28 cellular contexts compared by ENCODE assay signal in the genomic region with DNA sequence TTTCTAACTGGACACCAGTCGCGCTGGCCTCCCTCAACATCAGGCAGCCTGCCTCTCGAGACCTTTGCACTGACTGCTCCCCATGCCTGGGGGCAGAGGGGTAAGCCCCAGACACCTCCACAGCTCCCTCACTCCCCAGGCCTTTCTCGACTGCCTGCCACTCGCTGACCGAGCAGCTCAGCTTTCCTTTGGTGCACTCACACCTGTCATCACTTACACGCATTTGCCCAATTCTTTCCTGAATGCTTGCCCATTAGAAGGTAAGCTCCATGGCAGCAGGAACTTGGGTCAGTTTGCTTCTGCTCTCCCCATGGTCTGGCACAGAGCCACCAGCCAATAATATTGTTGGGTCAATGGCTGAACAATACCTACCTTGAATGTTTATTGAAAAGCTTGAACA. TPM values are rescaled to one million over a fixed set of nuclear protein-coding genes. Genes with fewer than 3 reads are reported as not detected.
DNase-seq lines count a peak whose midpoint lies in the region; ATAC-seq and TF ChIP-seq lines count a peak whose summit lies in the region.
"Had no signal": no experiment of that assay in that cellular context is flagged by ENCODE, and none has a peak within 500 bp of the region (broad histone marks: within the 10 kb centered on the region; RNA-seq: fewer than 3 reads in every experiment).

No MANE protein-coding gene starts in this region.

- intact Hi-C loops in breast epithelium (cut with DNase I; ENCODE audit: low total_unique reads) (no loop called here), mammary epithelial cell (cut with micrococcal nuclease) (no loop called here), left cardiac atrium (cut with DNase I) (no loop called here), vagina (cut with DNase I) (no loop called here), PC-3 (cut with micrococcal nuclease) (no loop called here)

- H3K4me3 ChIP-seq in breast epithelium (no peak overlapping the region), mammary epithelial cell (replicated peaks in 1 of 3; ENCODE audit: insufficient read depth in 1 of 3, low read depth in 2 of 3, low read length in 3 of 3) (no peak overlapping the region), vagina (no peak overlapping the region), PC-3 (ENCODE audit: low read length) (no peak overlapping the region)
- H3K4me3 ChIP-seq: Peyer's patch, stomach, transverse colon had no signal

- CTCF ChIA-PET in mammary epithelial cell (lab: Charles Lee; ENCODE audit: low non-redundant PET): no interaction called here
- CTCF ChIA-PET in PC-3 (lab: Charles Lee): no interaction called here

- TF ChIP-seq POLR2A in breast epithelium (IDR thresholded peaks at IDR 0.05) (no peak), vagina (IDR thresholded peaks at IDR 0.05) (no peak)

- H3K27ac ChIP-seq in breast epithelium: peak overlapping the region; percentile 77 to 78
- no peak overlapping the region for H3K27ac ChIP-seq in mammary epithelial cell (ENCODE audit: insufficient read depth, low read depth, low read length)
- no peak overlapping the region for H3K27ac ChIP-seq in vagina
- H3K27ac ChIP-seq in PC-3 (ENCODE audit: low read length): no peak overlapping the region
- H3K27ac ChIP-seq: HL-60, Peyer's patch, stomach, transverse colon, WERI-Rb-1 had no signal

- H3K4me1 ChIP-seq in breast epithelium (no peaks in the 10 kb centered on the region), mammary epithelial cell (ENCODE audit: insufficient read depth, low read length) (no peaks in the 10 kb centered on the region), vagina (no peaks in the 10 kb centered on the region), PC-3 (ENCODE audit: insufficient read depth, low read length) (no peaks in the 10 kb centered on the region)
- H3K4me1 ChIP-seq: Peyer's patch, stomach, transverse colon had no signal

- H3K4me2 ChIP-seq in mammary epithelial cell (ENCODE audit: insufficient read depth, low read depth, low read length): no peak overlapping the region
- H3K4me2 ChIP-seq in PC-3 (ENCODE audit: low read length): no peak overlapping the region

- H3K9me3 ChIP-seq in breast epithelium (no peaks in the 10 kb centered on the region), mammary epithelial cell (replicated peaks; ENCODE audit: insufficient read depth, low read length) (no peaks in the 10 kb centered on the region), vagina (no peaks in the 10 kb centered on the region), PC-3 (ENCODE audit: low read length) (no peaks in the 10 kb centered on the region)
- H3K9me3 ChIP-seq: Peyer's patch, stomach, transverse colon had no signal

- in situ Hi-C loops in mammary epithelial cell (cut with MboI; ENCODE audit: low sequenced_read_pairs in 2 of 2): no loop called here

- peak; percentile 24 to 26 for ATAC-seq in left cardiac atrium
- no peak for ATAC-seq in PC-3
- ATAC-seq in GM19463 (IDR thresholded peaks at IDR 0.05; ENCODE audit: unreplicated experiment): no peak
- no peak for ATAC-seq in GM21381 (IDR thresholded peaks at IDR 0.05; ENCODE audit: unreplicated experiment)
- ATAC-seq: activated naive CD4-positive, alpha-beta T cell treated with anti-CD3 and anti-CD28 coated beads, Interleukin-2, amount 50 U/mL, for 72 hours; activated T-helper 17 cell treated with anti-CD3 and anti-CD28 coated beads, Interleukin-2, amount 50 U/mL, for 72 hours; SK-N-SH treated with all-trans-retinoic acid at 6 μM for 48 hours had no signal

- H3F3A ChIP-seq in PC-3 (ENCODE audit: low read length, unreplicated experiment): no peaks in the 10 kb centered on the region

- 93% methylated on average over 7 of the region's 7 CpGs for WGBS in mammary epithelial cell (ENCODE audit: low coverage, missing lambda C conversion rate)

- DNase-seq in breast epithelium (ENCODE audit: low spot score in 2 of 2) (peak in 1 of 2 donors; percentile 74), mammary epithelial cell (no peak), NCI-H69 (lab: John Stamatoyannopoulos, UW) (peak; percentile 81), left cardiac atrium (no peak), vagina (ENCODE audit: extremely low spot score in 2 of 2) (peak; percentile 71 to 88), PC-3 (no peak)
- DNase-seq: activated CD4-positive, alpha-beta T cell treated with anti-CD3 and anti-CD28 coated beads, Interleukin-2, amount 10 ng/mL, durations not matched to agents 7 days and 5 days; aorta; C1 segment of cervical spinal cord; cerebellar nuclear complex; NCI-H1105 treated with DMSO at 0.1 percent for 48 hours; NCI-H2171 treated with DMSO at 0.1 percent for 48 hours; nucleus accumbens; Peyer's patch; stimulated activated CD4-positive, alpha-beta T cell treated with anti-CD3 and anti-CD28 coated beads, Interleukin-4, amount 100 ng/mL, for 4 hours; stomach; transverse colon; WERI-Rb-1 had no signal

- dilution Hi-C loops in mammary epithelial cell (cut with HindIII; ENCODE audit: low sequenced_read_pairs): no loop called here

- H3K27me3 ChIP-seq in breast epithelium: no peaks in the 10 kb centered on the region
- H3K27me3 ChIP-seq in mammary epithelial cell (ENCODE audit: insufficient read depth, low read length): no peaks in the 10 kb centered on the region
- H3K27me3 ChIP-seq in vagina: no peaks in the 10 kb centered on the region
- H3K27me3 ChIP-seq in PC-3 (ENCODE audit: low read length): no peaks in the 10 kb centered on the region
- H3K27me3 ChIP-seq: Peyer's patch, stomach, transverse colon had no signal

- H2AFZ ChIP-seq in mammary epithelial cell (ENCODE audit: low read depth, low read length): no peak overlapping the region
- no peak overlapping the region for H2AFZ ChIP-seq in PC-3 (ENCODE audit: low read length)

- H3K79me2 ChIP-seq in mammary epithelial cell (ENCODE audit: insufficient read depth, low read length) (no peaks in the 10 kb centered on the region), PC-3 (ENCODE audit: low read length) (no peaks in the 10 kb centered on the region)

- POLR2A ChIA-PET in PC-3 (lab: Charles Lee; ENCODE audit: unreplicated experiment): no interaction called here

- H3K9ac ChIP-seq in mammary epithelial cell (ENCODE audit: insufficient read depth, low read length) (no peak overlapping the region), PC-3 (ENCODE audit: low read length) (no peak overlapping the region)

- no TSS peak for BruUV-seq in mammary epithelial cell (replicated peaks; lab: Mats Ljungman, UMichigan)
- no TSS peak for BruUV-seq in PC-3 (replicated peaks; lab: Mats Ljungman, UMichigan)

- no peaks in the 10 kb centered on the region for H3K36me3 ChIP-seq in breast epithelium
- no peaks in the 10 kb centered on the region for H3K36me3 ChIP-seq in mammary epithelial cell (ENCODE audit: insufficient read depth, low read length)
- no peaks in the 10 kb centered on the region for H3K36me3 ChIP-seq in vagina
- H3K36me3 ChIP-seq in PC-3 (ENCODE audit: low read depth, low read length): no peaks in the 10 kb centered on the region
- H3K36me3 ChIP-seq: Peyer's patch, stomach, transverse colon, WERI-Rb-1 had no signal

- TF ChIP-seq CTCF in breast epithelium (IDR thresholded peaks at IDR 0.05) (no peak), mammary epithelial cell (conservative IDR thresholded peaks at IDR 0.05 in 1 of 2, IDR thresholded peaks at IDR 0.05 in 1 of 2; ENCODE audit: extremely low read depth in 1 of 2, insufficient read depth in 1 of 2, low read depth in 1 of 2, low read length in 2 of 2) (no peak), vagina (IDR thresholded peaks at IDR 0.05) (no peak), PC-3 (conservative IDR thresholded peaks at IDR 0.05; ENCODE audit: low read depth, low read length) (no peak)

- no peaks in the 10 kb centered on the region for H3K9me2 ChIP-seq in PC-3 (replicated peaks; ENCODE audit: low read length)

- H4K20me1 ChIP-seq in mammary epithelial cell (ENCODE audit: insufficient read depth, low read length) (no peaks in the 10 kb centered on the region), PC-3 (ENCODE audit: low read length) (no peaks in the 10 kb centered on the region)

RNA-seq across cellular contexts. Expression of a gene that starts 32.2 kb away (rescaled TPM):
- total RNA-seq in breast epithelium (100 to 1,000 TPM in 1 of 3 donors, 10 to 100 TPM in 1, under 1 TPM in 1; 0.64 to 106 (median 40.0) TPM), mammary epithelial cell (1 to 10 TPM in 1 of 2 donors, not detected in 1; 4.0 TPM), left cardiac atrium (1 to 10 TPM; 5.5 to 5.8 TPM), vagina (not detected), PC-3 (2014; rRNA removed) (not detected in 2 replicates)
- 0.10 TPM for polyA plus RNA-seq in mammary epithelial cell
- not detected for polyA minus RNA-seq in mammary epithelial cell
- total RNA-seq: activated CD4-positive, alpha-beta T cell treated with anti-CD3 and anti-CD28 coated beads, Interleukin-2, amount 10 ng/mL, durations not matched to agents 7 days and 5 days; H4; lung microvascular endothelial cell had no signal
- polyA plus RNA-seq: AG04450, keratinocyte had no signal

Comparison
In these comparisons a context has a peak if more than half of its experiments do, and no peak if none do; other contexts are left out.
1. H3K27ac ChIP-seq: peak in breast epithelium (2 of 2); none in mammary epithelial cell (single experiment), vagina (single experiment) and PC-3 (single experiment).
2. DNase-seq: peak in NCI-H69 (single experiment) and vagina (2 of 2); none in mammary epithelial cell (single experiment), left cardiac atrium (single experiment) and PC-3 (single experiment).
3. ATAC-seq: peak in left cardiac atrium (2 of 2); none in PC-3 (single experiment), GM19463 (single experiment) and GM21381 (single experiment).